29 cellular contexts compared by ENCODE assay signal in the genomic region with DNA sequence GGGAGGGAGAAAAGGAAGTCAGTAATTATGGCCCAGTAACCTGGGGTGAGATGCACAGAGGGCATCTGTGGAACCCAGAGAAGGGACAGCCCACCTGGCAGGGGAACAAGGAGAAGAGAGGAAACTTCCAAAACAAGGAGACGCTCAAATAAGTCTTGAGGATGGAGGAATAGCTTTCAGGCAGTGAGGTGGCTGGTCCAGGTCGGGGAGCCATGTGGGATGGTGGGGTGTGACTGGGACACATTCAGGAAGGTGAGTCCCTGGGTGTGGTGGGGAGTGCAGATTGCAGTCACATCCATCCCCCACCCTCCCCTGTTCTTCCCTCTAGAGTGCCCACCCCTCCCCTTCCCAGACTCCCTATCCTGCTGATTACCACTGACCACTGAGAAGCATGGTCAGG.
"Had no signal": no experiment of that assay in that cellular context is flagged by ENCODE, and none has a peak within 500 bp of the region (broad histone marks: within the 10 kb centered on the region; RNA-seq: fewer than 3 reads in every experiment).

No MANE protein-coding gene starts in this region.

- H3K36me3 ChIP-seq: left lung, lower lobe of right lung, neural progenitor cell, ovary, prostate gland, sigmoid colon, thyroid gland, transverse colon, upper lobe of left lung had no signal

- H3K4me1 ChIP-seq: left lung, lower lobe of right lung, neural progenitor cell, prostate gland, sigmoid colon, testis, thyroid gland, transverse colon, upper lobe of left lung had no signal

- DNase-seq: hippocampal formation; kidney glomerular epithelial cell; left colon; left lung; lower lobe of right lung; mammary epithelial cell; mesenchymal stem cell; naive B cell; natural killer cell; nephron progenitor cell; ovary; retina; right cardiac atrium; sigmoid colon; small intestine; stimulated activated CD4-positive, alpha-beta T cell treated with anti-CD3 and anti-CD28 coated beads, Interleukin-1b, Interleukin-23, amount 100 ng/mL, for 48 hours; stimulated activated CD4-positive, alpha-beta T cell treated with anti-CD3 and anti-CD28 coated beads, Interleukin-2, amount 100 ng/mL, for 48 hours; stimulated activated CD4-positive, alpha-beta T cell treated with anti-CD3 and anti-CD28 coated beads, Interleukin-4, amount 100 ng/mL, for 4 hours; stimulated activated CD8-positive, alpha-beta memory T cell treated with anti-CD3 and anti-CD28 coated beads, Interleukin-4, amount 100 ng/mL, for 48 hours; stimulated activated naive CD4-positive, alpha-beta T cell treated with Interleukin-2 at 50 U/mL for 16 hours; stimulated activated naive CD8-positive, alpha-beta T cell treated with anti-CD3 and anti-CD28 coated beads, Interleukin-15, amount 100 ng/mL, for 72 hours; substantia nigra; testis; thyroid gland; transverse colon; upper lobe of left lung had no signal

- H3K27ac ChIP-seq: left lung, lower lobe of right lung, neural progenitor cell, ovary, prostate gland, sigmoid colon, testis, thyroid gland, transverse colon, upper lobe of left lung had no signal

- H3K27me3 ChIP-seq: left lung, neural progenitor cell, ovary, sigmoid colon, testis, thyroid gland, transverse colon, upper lobe of left lung had no signal

- H3K4me3 ChIP-seq: left lung, lower lobe of right lung, neural progenitor cell, ovary, prostate gland, sigmoid colon, testis, thyroid gland, transverse colon, upper lobe of left lung had no signal

- H3K9me3 ChIP-seq: left lung, lower lobe of right lung, ovary, prostate gland, sigmoid colon, testis, thyroid gland, transverse colon had no signal

- H3K4me2 ChIP-seq: neural progenitor cell had no signal

- ATAC-seq: left colon; left lung; lower lobe of right lung; natural killer cell; right cardiac atrium; stimulated activated memory B cell treated with anti-CD40 and anti-IgM and Interleukin-4, amounts not matched to agents 10 μg/mL and 1 μg/mL and 100 μg/mL, for 72 hours; stimulated activated naive CD8-positive, alpha-beta T cell treated with anti-CD3 and anti-CD28 coated beads, Interleukin-15, amount 100 ng/mL, for 72 hours had no signal

- H3K9ac ChIP-seq: neural progenitor cell had no signal

- H2AFZ ChIP-seq: neural progenitor cell had no signal
